In the genomic region with DNA sequence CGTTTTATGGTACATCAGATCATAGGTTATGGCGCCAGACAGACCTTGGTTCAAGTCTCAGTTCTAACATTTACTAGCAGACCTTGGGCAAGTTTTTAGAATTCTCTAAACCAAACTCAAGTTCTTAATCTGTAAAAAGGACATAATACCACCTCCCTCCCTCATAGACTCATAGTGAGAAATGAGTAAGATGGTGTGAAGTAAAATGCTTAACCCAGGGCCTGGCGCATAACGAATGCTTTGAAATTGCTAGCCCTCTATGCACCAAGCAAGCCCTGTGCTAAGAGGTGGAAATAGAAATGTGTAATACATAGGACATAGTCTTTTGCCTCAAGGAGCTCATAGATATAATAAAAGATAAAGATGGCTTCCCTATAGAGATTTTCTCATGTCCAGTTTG, we compare ENCODE assay signal across 30 cellular contexts.
"Had no signal": no experiment of that assay in that cellular context is flagged by ENCODE, and none has a peak within 500 bp of the region (broad histone marks: within the 10 kb centered on the region; RNA-seq: fewer than 3 reads in every experiment).

No MANE protein-coding gene starts in this region.

- H3K4me3 Mint-ChIP-seq: activated B cell treated with CpG ODN at 0.5 μM for 24 hours; activated CD4-positive, alpha-beta memory T cell treated with anti-CD3 and anti-CD28 coated beads for 36 hours; activated CD4-positive, alpha-beta T cell treated with anti-CD3 and anti-CD28 coated beads, Interleukin-2, amount 10 ng/mL, durations not matched to agents 7 days and 5 days; activated CD8-positive, alpha-beta T cell treated with anti-CD3 and anti-CD28 coated beads for 36 hours; activated naive CD4-positive, alpha-beta T cell treated with anti-CD3 and anti-CD28 coated beads, Interleukin-2, amount 10 ng/mL, durations not matched to agents 7 days and 5 days; activated naive CD4-positive, alpha-beta T cell treated with anti-CD3 and anti-CD28 coated beads, Interleukin-2, amount 50 U/mL, for 24 hours; activated naive CD8-positive, alpha-beta T cell treated with anti-CD3 and anti-CD28 coated beads for 36 hours; activated T-helper 1 cell treated with anti-CD3 and anti-CD28 coated beads, Interleukin-12 subunit alpha, Interleukin-12 subunit beta, Interleukin-2, Interleukin-4 antibody, amounts not matched to agents 30 ng/mL and 10 ng/mL and 1 ng/mL, durations not matched to agents 14 hours and 24 hours and 36 hours; activated T-helper 17 cell treated with anti-CD3 and anti-CD28 coated beads, Interleukin-2, amount 50 U/mL, for 72 hours; T-helper 1 cell treated with Interleukin-12 subunit alpha and Interleukin-12 subunit beta and Interleukin-4 antibody, amounts not matched to agents 30 μg/mL and 1 μg/mL, for 36 hours; T-helper 2 cell treated with Interferon-gamma antibody and Interleukin-4, amounts not matched to agents 5 μg/mL and 100 μg/mL, for 36 hours had no signal

- H3K27me3 Mint-ChIP-seq: activated CD4-positive, alpha-beta T cell treated with anti-CD3 and anti-CD28 coated beads, Interleukin-2, amount 10 ng/mL, durations not matched to agents 7 days and 5 days had no signal

- H3K27ac Mint-ChIP-seq: activated B cell treated with CpG ODN at 0.5 μM for 24 hours; activated CD4-positive, alpha-beta memory T cell treated with anti-CD3 and anti-CD28 coated beads for 36 hours; activated CD4-positive, alpha-beta T cell treated with anti-CD3 and anti-CD28 coated beads, Interleukin-2, amount 10 ng/mL, durations not matched to agents 7 days and 5 days; activated CD8-positive, alpha-beta T cell treated with anti-CD3 and anti-CD28 coated beads for 36 hours; activated naive CD4-positive, alpha-beta T cell treated with anti-CD3 and anti-CD28 coated beads, Interleukin-2, amount 10 ng/mL, durations not matched to agents 7 days and 5 days; activated naive CD4-positive, alpha-beta T cell treated with anti-CD3 and anti-CD28 coated beads, Interleukin-2, amount 50 U/mL, for 24 hours; activated naive CD8-positive, alpha-beta T cell treated with anti-CD3 and anti-CD28 coated beads for 36 hours; activated T-helper 1 cell treated with anti-CD3 and anti-CD28 coated beads, Interleukin-12 subunit alpha, Interleukin-12 subunit beta, Interleukin-2, Interleukin-4 antibody, amounts not matched to agents 30 ng/mL and 10 ng/mL and 1 ng/mL, durations not matched to agents 14 hours and 24 hours and 36 hours; activated T-helper 17 cell treated with anti-CD3 and anti-CD28 coated beads, Interleukin-2, amount 50 U/mL, for 72 hours; T-helper 1 cell treated with Interleukin-12 subunit alpha and Interleukin-12 subunit beta and Interleukin-4 antibody, amounts not matched to agents 30 μg/mL and 1 μg/mL, for 36 hours; T-helper 2 cell treated with Interferon-gamma antibody and Interleukin-4, amounts not matched to agents 5 μg/mL and 100 μg/mL, for 36 hours had no signal

- DNase-seq: activated B cell treated with CpG ODN at 0.5 μM for 24 hours; activated CD4-positive, alpha-beta memory T cell treated with anti-CD3 and anti-CD28 coated beads for 36 hours; activated CD4-positive, alpha-beta T cell treated with anti-CD3 and anti-CD28 coated beads for 48 hours; activated CD4-positive, alpha-beta T cell treated with anti-CD3 and anti-CD28 coated beads, Interleukin-2, amount 10 ng/mL, durations not matched to agents 7 days and 5 days; activated CD4-positive, CD25-positive, alpha-beta regulatory T cell treated with anti-CD3 and anti-CD28 coated beads, Interleukin-2, amount 50 U/mL, for 72 hours; activated CD8-positive, alpha-beta memory T cell treated with anti-CD3 and anti-CD28 coated beads, Interleukin-2, amount 50 U/mL, for 4 hours; activated CD8-positive, alpha-beta T cell treated with anti-CD3 and anti-CD28 coated beads for 36 hours; activated effector memory CD4-positive, alpha-beta T cell treated with anti-CD3 and anti-CD28 coated beads, Interleukin-2, amount 50 U/mL, for 16 hours; activated gamma-delta T cell treated with Interleukin-2 at 50 U/mL for 16 hours; activated naive CD4-positive, alpha-beta T cell treated with anti-CD3 and anti-CD28 coated beads, Interleukin-2, amount 10 ng/mL, durations not matched to agents 7 days and 5 days; activated naive CD4-positive, alpha-beta T cell treated with Interleukin-2 at 50 U/mL for 16 hours; activated naive CD8-positive, alpha-beta T cell treated with anti-CD3 and anti-CD28 coated beads for 36 hours; activated T-cell treated with anti-CD3 and anti-CD28 coated beads for 4 hours; activated T-cell treated with anti-CD3 and anti-CD28 coated beads, Interleukin-2, amount 50 U/mL, for 1 hour; activated T-cell treated with anti-CD3 and anti-CD28 coated beads, Interleukin-2, amount 50 U/mL, for 48 hours; adrenal gland; amniotic stem cell; aorta; body of pancreas; brain microvascular endothelial cell; central memory CD4-positive, alpha-beta T cell; SW 1271; T-helper 1 cell; T-helper 2 cell; T-helper 9 cell had no signal

- H3K4me1 Mint-ChIP-seq: activated B cell treated with CpG ODN at 0.5 μM for 24 hours; activated CD4-positive, alpha-beta T cell treated with anti-CD3 and anti-CD28 coated beads, Interleukin-2, amount 10 ng/mL, durations not matched to agents 7 days and 5 days; activated naive CD4-positive, alpha-beta T cell treated with anti-CD3 and anti-CD28 coated beads, Interleukin-2, amount 10 ng/mL, durations not matched to agents 7 days and 5 days; activated naive CD4-positive, alpha-beta T cell treated with anti-CD3 and anti-CD28 coated beads, Interleukin-2, amount 50 U/mL, for 24 hours; activated naive CD8-positive, alpha-beta T cell treated with anti-CD3 and anti-CD28 coated beads for 36 hours; activated T-helper 17 cell treated with anti-CD3 and anti-CD28 coated beads, Interleukin-2, amount 50 U/mL, for 72 hours had no signal

- ATAC-seq: activated CD8-positive, alpha-beta T cell treated with anti-CD3 and anti-CD28 coated beads for 36 hours; activated T-helper 17 cell treated with anti-CD3 and anti-CD28 coated beads, Interleukin-2, amount 50 U/mL, for 72 hours; body of pancreas had no signal

- H3K9me3 Mint-ChIP-seq: activated CD8-positive, alpha-beta T cell treated with anti-CD3 and anti-CD28 coated beads for 36 hours; T-helper 1 cell treated with Interleukin-12 subunit alpha and Interleukin-12 subunit beta and Interleukin-4 antibody, amounts not matched to agents 30 μg/mL and 1 μg/mL, for 36 hours; T-helper 2 cell treated with Interferon-gamma antibody and Interleukin-4, amounts not matched to agents 5 μg/mL and 100 μg/mL, for 36 hours had no signal

- H3K36me3 Mint-ChIP-seq: activated CD4-positive, alpha-beta memory T cell treated with anti-CD3 and anti-CD28 coated beads for 36 hours; activated naive CD4-positive, alpha-beta T cell treated with anti-CD3 and anti-CD28 coated beads, Interleukin-2, amount 10 ng/mL, durations not matched to agents 7 days and 5 days; activated naive CD8-positive, alpha-beta T cell treated with anti-CD3 and anti-CD28 coated beads for 36 hours had no signal
